1 cellular context compared by ENCODE assay signal in the genomic region with DNA sequence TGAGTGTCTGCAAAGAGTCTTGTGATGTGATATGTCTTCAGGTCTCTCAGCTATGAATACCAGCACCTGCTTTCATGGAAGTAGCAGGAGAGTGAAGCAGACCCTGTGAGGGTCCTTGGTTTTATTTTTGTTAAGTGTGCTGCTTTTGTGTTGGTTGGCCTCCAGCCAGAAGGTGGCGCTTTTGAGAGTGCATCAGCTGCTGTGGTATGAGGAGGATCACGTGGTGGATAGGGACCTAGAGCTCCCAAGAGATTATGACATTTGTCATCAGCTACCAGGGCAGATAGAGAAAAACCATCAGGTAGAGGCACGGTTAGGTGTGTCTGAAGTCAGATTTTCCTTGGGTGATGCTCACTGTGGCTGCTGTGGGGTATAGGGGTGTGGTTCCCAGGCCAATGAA.
TF ChIP-seq lines count a peak whose summit lies in the region.

No MANE protein-coding gene starts in this region.

TF ChIP-seq in SK-N-SH, 30 proteins besides CTCF, POLR2A, EP300 and RAD21 (continued from another document):
- TF ChIP-seq SMC3 (IDR thresholded peaks at IDR 0.05; ENCODE audit: low read depth, low read length) (no peak), POLR2AphosphoS5 (IDR thresholded peaks at IDR 0.05; ENCODE audit: low read depth, low read length) (no peak), FOSL2 (IDR thresholded peaks at IDR 0.05; ENCODE audit: borderline replicate concordance, low read depth) (no peak)
TF ChIP-seq in SK-N-SH: peak in this region for 0.
